30 cellular contexts compared by ENCODE assay signal in the genomic region with DNA sequence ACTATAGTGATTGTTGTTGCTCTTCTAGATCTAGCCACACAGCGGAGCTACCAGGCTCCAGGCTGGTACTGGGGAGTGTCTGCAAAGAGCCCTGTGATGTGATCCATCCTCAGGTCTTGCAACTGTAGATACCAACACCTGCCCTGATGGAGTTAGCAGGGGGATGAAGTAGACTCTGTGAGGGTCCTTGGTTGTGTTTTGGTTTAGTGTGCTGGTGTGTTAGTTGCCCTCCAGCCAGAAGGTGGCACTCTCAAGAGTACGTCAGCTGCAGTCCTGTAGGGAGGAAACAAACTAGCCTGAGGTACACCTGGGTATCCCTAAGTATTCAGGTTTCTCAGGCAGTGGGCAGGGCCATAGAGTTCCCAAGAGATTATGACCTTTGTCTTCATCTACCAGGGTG.
A peak's percentile ranks its signal among the peaks of the same experiment; 100 is the strongest.
DNase-seq lines count a peak whose midpoint lies in the region; ATAC-seq and TF ChIP-seq lines count a peak whose summit lies in the region.
"Had no signal": no experiment of that assay in that cellular context is flagged by ENCODE, and none has a peak within 500 bp of the region (broad histone marks: within the 10 kb centered on the region; RNA-seq: fewer than 3 reads in every experiment).

No MANE protein-coding gene starts in this region.

- no peak overlapping the region for H3K4me3 Mint-ChIP-seq in CD14-positive monocyte
- H3K4me3 Mint-ChIP-seq: activated naive CD4-positive, alpha-beta T cell treated with anti-CD3 and anti-CD28 coated beads, Interleukin-2, amount 50 U/mL, for 24 hours; activated T-helper 1 cell treated with anti-CD3 and anti-CD28 coated beads, Interleukin-12 subunit alpha, Interleukin-12 subunit beta, Interleukin-2, Interleukin-4 antibody, amounts not matched to agents 30 ng/mL and 10 ng/mL and 1 ng/mL, durations not matched to agents 14 hours and 24 hours and 36 hours; nephron progenitor cell; stimulated activated memory B cell treated with anti-CD40 and anti-IgM and Interleukin-4, amounts not matched to agents 10 μg/mL and 1 μg/mL and 100 μg/mL, for 72 hours had no signal

- peaks cover 2% of the 10 kb centered on the region for H3K4me1 Mint-ChIP-seq in CD14-positive monocyte
- H3K4me1 Mint-ChIP-seq: activated naive CD4-positive, alpha-beta T cell treated with anti-CD3 and anti-CD28 coated beads, Interleukin-2, amount 50 U/mL, for 24 hours; nephron progenitor cell; stimulated activated memory B cell treated with anti-CD40 and anti-IgM and Interleukin-4, amounts not matched to agents 10 μg/mL and 1 μg/mL and 100 μg/mL, for 72 hours had no signal

- H3K79me2 ChIP-seq in PC-3 (ENCODE audit: low read length) = no peaks in the 10 kb centered on the region

- H3K4me3 ChIP-seq in PC-3 (ENCODE audit: low read length) (no peak overlapping the region), epithelial cell of proximal tubule (ENCODE audit: low read depth, low read length) (no peak overlapping the region)
- H3K4me3 ChIP-seq: lower lobe of right lung, ovary, right atrium auricular region, SJCRH30, spleen had no signal

- H3K36me3 Mint-ChIP-seq in CD14-positive monocyte = no peaks in the 10 kb centered on the region
- H3K36me3 Mint-ChIP-seq: activated naive CD4-positive, alpha-beta T cell treated with anti-CD3 and anti-CD28 coated beads, Interleukin-2, amount 50 U/mL, for 24 hours; stimulated activated memory B cell treated with anti-CD40 and anti-IgM and Interleukin-4, amounts not matched to agents 10 μg/mL and 1 μg/mL and 100 μg/mL, for 72 hours had no signal

- H3K36me3 ChIP-seq in PC-3 (ENCODE audit: low read depth, low read length) = no peaks in the 10 kb centered on the region
- H3K36me3 ChIP-seq: lower lobe of right lung, ovary, right atrium auricular region, SJCRH30, spleen had no signal

- no peaks in the 10 kb centered on the region for H3K27me3 ChIP-seq in PC-3 (ENCODE audit: low read length)
- H3K27me3 ChIP-seq: ovary, right atrium auricular region, SJCRH30, spleen had no signal

- no peak overlapping the region for H2AFZ ChIP-seq in PC-3 (ENCODE audit: low read length)

- no peak overlapping the region for H3K9ac ChIP-seq in PC-3 (ENCODE audit: low read length)

- no peak overlapping the region for H3K27ac ChIP-seq in PC-3 (ENCODE audit: low read length)
- H3K27ac ChIP-seq: lower lobe of right lung, ovary, right atrium auricular region, SJCRH30, spleen had no signal

- peaks cover 2 to 14% (median 7%) of the 10 kb centered on the region in 7 donors for H3K9me3 Mint-ChIP-seq in CD14-positive monocyte
- H3K9me3 Mint-ChIP-seq: activated naive CD4-positive, alpha-beta T cell treated with anti-CD3 and anti-CD28 coated beads, Interleukin-2, amount 50 U/mL, for 24 hours; activated T-helper 1 cell treated with anti-CD3 and anti-CD28 coated beads, Interleukin-12 subunit alpha, Interleukin-12 subunit beta, Interleukin-2, Interleukin-4 antibody, amounts not matched to agents 30 ng/mL and 10 ng/mL and 1 ng/mL, durations not matched to agents 14 hours and 24 hours and 36 hours had no signal

- H4K20me1 ChIP-seq in PC-3 (ENCODE audit: low read length) = no peaks in the 10 kb centered on the region

- POLR2A ChIA-PET in PC-3 (lab: Charles Lee; ENCODE audit: unreplicated experiment) = no interaction called here

- CTCF ChIA-PET in PC-3 (lab: Charles Lee) = interaction anchor here (1.0 kb wide), 1 partner anchor 23 kb away, joined by 3 read pairs; no protein-coding TSS in a partner anchor

- no peak overlapping the region for H3K27ac Mint-ChIP-seq in CD14-positive monocyte
- H3K27ac Mint-ChIP-seq: activated naive CD4-positive, alpha-beta T cell treated with anti-CD3 and anti-CD28 coated beads, Interleukin-2, amount 50 U/mL, for 24 hours; activated T-helper 1 cell treated with anti-CD3 and anti-CD28 coated beads, Interleukin-12 subunit alpha, Interleukin-12 subunit beta, Interleukin-2, Interleukin-4 antibody, amounts not matched to agents 30 ng/mL and 10 ng/mL and 1 ng/mL, durations not matched to agents 14 hours and 24 hours and 36 hours; nephron progenitor cell; stimulated activated memory B cell treated with anti-CD40 and anti-IgM and Interleukin-4, amounts not matched to agents 10 μg/mL and 1 μg/mL and 100 μg/mL, for 72 hours had no signal

- BruUV-seq in PC-3 (replicated peaks; lab: Mats Ljungman, UMichigan) = no TSS peak

- DNase-seq in AG09319 (ENCODE audit: extremely low read depth, low read depth) (no peak), PC-3 (no peak), epithelial cell of proximal tubule (ENCODE audit: low read depth) (no peak), CD14-positive monocyte (ENCODE audit: low spot score) (no peak), NOMO-1 treated with DMSO at 0.1 percent for 48 hours (lab: John Stamatoyannopoulos, UW; ENCODE audit: unreplicated experiment) (no peak)
- DNase-seq: ACHN; activated CD4-positive, alpha-beta T cell treated with anti-CD3 and anti-CD28 coated beads for 48 hours; C1 segment of cervical spinal cord; Calu3; EL; H7; IMR-90; kidney; lower lobe of right lung; NCI-H1105 treated with DMSO at 0.1 percent for 48 hours; NCI-H2081 treated with DMSO at 0.1 percent for 48 hours; NCI-H446; nephron progenitor cell; SJCRH30; spleen; stimulated activated CD4-positive, alpha-beta T cell treated with anti-CD3 and anti-CD28 coated beads, Interleukin-2, amount 100 ng/mL, for 48 hours; T-helper 1 cell had no signal

- peaks cover 0 to 2% (median 0%) of the 10 kb centered on the region in 3 donors for H3K27me3 Mint-ChIP-seq in CD14-positive monocyte (ENCODE audit: low read depth in 3 of 3)

- peaks cover 6% of the 10 kb centered on the region; the same call in 1 of the 2 replicates for H3K4me1 ChIP-seq in PC-3 (ENCODE audit: insufficient read depth, low read length)
- H3K4me1 ChIP-seq: right atrium auricular region, SJCRH30, spleen had no signal

- peak; percentile 4; the same call in 1 of the 2 replicates for TF ChIP-seq CTCF in AG09319 (IDR thresholded peaks at IDR 0.05; ENCODE audit: low read depth, low read length)
- TF ChIP-seq CTCF in GM12874 (IDR thresholded peaks at IDR 0.05; ENCODE audit: insufficient read depth, low read depth, low read length) = peak; percentile 16; the same call in 1 of the 2 replicates
- TF ChIP-seq CTCF in PC-3 (conservative IDR thresholded peaks at IDR 0.05; ENCODE audit: low read depth, low read length) = peak; percentile 49
- TF ChIP-seq CTCF in epithelial cell of proximal tubule (conservative IDR thresholded peaks at IDR 0.05; ENCODE audit: low read depth, low read length) = peak; percentile 15
- TF ChIP-seq CTCF in CD14-positive monocyte (IDR thresholded peaks at IDR 0.05) = no peak

- no peaks in the 10 kb centered on the region for H3K9me2 ChIP-seq in PC-3 (replicated peaks; ENCODE audit: low read length)

- intact Hi-C loops in PC-3 (cut with micrococcal nuclease) (no loop called here), CD14-positive monocyte (cut with micrococcal nuclease) (no loop called here)

- no peaks in the 10 kb centered on the region for H3F3A ChIP-seq in PC-3 (ENCODE audit: low read length, unreplicated experiment)

- H3K9me3 ChIP-seq in PC-3 (ENCODE audit: low read length) = no peaks in the 10 kb centered on the region
- H3K9me3 ChIP-seq: ovary, SJCRH30 had no signal

- H3K4me2 ChIP-seq in PC-3 (ENCODE audit: low read length) = no peak overlapping the region

- ATAC-seq in PC-3 (no peak), HG02623 (IDR thresholded peaks at IDR 0.05; ENCODE audit: unreplicated experiment) (no peak), HG03095 (IDR thresholded peaks at IDR 0.05; ENCODE audit: unreplicated experiment) (no peak)
- ATAC-seq: lower lobe of right lung; stimulated activated memory B cell treated with anti-CD40 and anti-IgM and Interleukin-4, amounts not matched to agents 10 μg/mL and 1 μg/mL and 100 μg/mL, for 72 hours had no signal
